Comparison of ENCODE assay signal across 1 cellular context in the genomic region with DNA sequence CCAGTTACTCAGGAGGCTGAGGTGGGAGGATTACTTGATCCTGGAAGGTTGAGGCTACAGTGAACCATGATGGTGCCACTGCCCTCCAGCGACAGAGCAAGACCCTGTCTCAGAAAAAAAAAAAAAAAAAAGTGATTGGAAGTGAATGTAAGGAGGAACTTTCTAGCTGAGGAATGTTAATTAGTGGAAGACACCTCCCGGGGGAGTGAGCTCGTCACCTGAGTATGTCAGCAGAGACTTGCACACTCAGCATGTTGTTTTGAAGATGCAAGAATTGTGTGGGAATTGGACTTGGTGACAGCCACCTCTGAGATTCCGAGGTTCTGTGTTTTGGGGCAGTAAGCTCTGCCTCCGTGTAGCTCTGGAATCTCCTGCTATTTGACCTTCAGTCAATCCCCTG.
TF ChIP-seq lines count a peak whose summit lies in the region.

No MANE protein-coding gene starts in this region.

TF ChIP-seq in GM23338, 12 proteins besides CTCF, POLR2A, EP300 and RAD21 (continued from another document):
- TF ChIP-seq, protein P1, sequence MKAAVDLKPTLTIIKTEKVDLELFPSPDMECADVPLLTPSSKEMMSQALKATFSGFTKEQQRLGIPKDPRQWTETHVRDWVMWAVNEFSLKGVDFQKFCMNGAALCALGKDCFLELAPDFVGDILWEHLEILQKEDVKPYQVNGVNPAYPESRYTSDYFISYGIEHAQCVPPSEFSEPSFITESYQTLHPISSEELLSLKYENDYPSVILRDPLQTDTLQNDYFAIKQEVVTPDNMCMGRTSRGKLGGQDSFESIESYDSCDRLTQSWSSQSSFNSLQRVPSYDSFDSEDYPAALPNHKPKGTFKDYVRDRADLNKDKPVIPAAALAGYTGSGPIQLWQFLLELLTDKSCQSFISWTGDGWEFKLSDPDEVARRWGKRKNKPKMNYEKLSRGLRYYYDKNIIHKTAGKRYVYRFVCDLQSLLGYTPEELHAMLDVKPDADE (IDR thresholded peaks at IDR 0.05): no peak
